16 cellular contexts compared by ENCODE assay signal in genomic region chr2:200320991-200321390, GRCh38.
"Had no signal": no experiment of that assay in that cellular context is flagged by ENCODE, and none has a peak within 500 bp of the region (broad histone marks: within the 10 kb centered on the region; RNA-seq: fewer than 3 reads in every experiment).

No MANE protein-coding gene starts in this region.

- H3K9me3 ChIP-seq: adrenal gland, gastrocnemius medialis, heart right ventricle, neutrophil, pancreas, sigmoid colon had no signal

- H3K4me1 Mint-ChIP-seq: immature natural killer cell; naive thymus-derived CD8-positive, alpha-beta T cell had no signal

- H3K27ac ChIP-seq: adrenal gland, neutrophil, VCaP had no signal

- FAIRE-seq: bronchial epithelial cell, pancreas had no signal

- H3K9me3 Mint-ChIP-seq: activated naive CD4-positive, alpha-beta T cell treated with anti-CD3 and anti-CD28 coated beads, Interleukin-2, amount 50 U/mL, for 72 hours; immature natural killer cell; naive thymus-derived CD8-positive, alpha-beta T cell; stimulated activated naive B cell treated with anti-CD40 and anti-IgM and Interleukin-4, amounts not matched to agents 10 μg/mL and 1 μg/mL and 100 μg/mL, for 72 hours had no signal

- H3K4me3 Mint-ChIP-seq: immature natural killer cell; naive thymus-derived CD8-positive, alpha-beta T cell; stimulated activated naive B cell treated with anti-CD40 and anti-IgM and Interleukin-4, amounts not matched to agents 10 μg/mL and 1 μg/mL and 100 μg/mL, for 72 hours had no signal

- DNase-seq: activated CD4-positive, alpha-beta T cell treated with anti-CD3 and anti-CD28 coated beads for 1 hour; activated gamma-delta T cell; adrenal gland; cerebellar nuclear complex; effector CD4-positive, alpha-beta T cell; heart right ventricle; immature natural killer cell; naive thymus-derived CD8-positive, alpha-beta T cell; pancreas; sigmoid colon; stimulated activated naive B cell treated with anti-CD40 and anti-IgM and Interleukin-4, amounts not matched to agents 10 μg/mL and 1 μg/mL and 100 μg/mL, for 72 hours had no signal

- H3K36me3 Mint-ChIP-seq: immature natural killer cell; naive thymus-derived CD8-positive, alpha-beta T cell; stimulated activated naive B cell treated with anti-CD40 and anti-IgM and Interleukin-4, amounts not matched to agents 10 μg/mL and 1 μg/mL and 100 μg/mL, for 72 hours had no signal

- H3K36me3 ChIP-seq: adrenal gland, gastrocnemius medialis, heart right ventricle, neutrophil, pancreas, sigmoid colon had no signal

- H3K4me3 ChIP-seq: adrenal gland, gastrocnemius medialis, heart right ventricle, pancreas, sigmoid colon had no signal

- H3K27me3 Mint-ChIP-seq: stimulated activated naive B cell treated with anti-CD40 and anti-IgM and Interleukin-4, amounts not matched to agents 10 μg/mL and 1 μg/mL and 100 μg/mL, for 72 hours had no signal

- H3K27me3 ChIP-seq: adrenal gland, gastrocnemius medialis, heart right ventricle, neutrophil, pancreas, sigmoid colon had no signal

- H3K27ac Mint-ChIP-seq: activated naive CD4-positive, alpha-beta T cell treated with anti-CD3 and anti-CD28 coated beads, Interleukin-2, amount 50 U/mL, for 72 hours; immature natural killer cell; naive thymus-derived CD8-positive, alpha-beta T cell; stimulated activated naive B cell treated with anti-CD40 and anti-IgM and Interleukin-4, amounts not matched to agents 10 μg/mL and 1 μg/mL and 100 μg/mL, for 72 hours had no signal

- ATAC-seq: naive thymus-derived CD8-positive, alpha-beta T cell had no signal
